8 cellular contexts compared by ENCODE assay signal in the genomic region with DNA sequence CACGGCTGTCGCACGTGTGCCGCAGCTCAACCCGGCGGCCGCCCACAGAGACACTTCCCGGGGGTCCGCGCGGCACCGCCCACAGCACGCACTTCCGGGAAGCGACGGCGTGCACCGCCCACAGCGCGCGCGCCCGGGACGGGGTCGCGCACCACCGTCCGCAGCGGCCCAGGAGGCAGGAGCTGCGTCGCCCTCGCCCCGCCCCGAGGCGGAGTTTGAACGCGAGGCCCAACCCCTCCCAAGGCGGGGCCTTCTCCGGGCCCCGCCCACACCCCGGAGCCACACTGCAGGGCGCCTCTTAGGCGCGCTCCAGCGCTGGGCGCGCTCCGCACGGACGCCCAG.
DNase-seq lines count a peak whose midpoint lies in the region; ATAC-seq and TF ChIP-seq lines count a peak whose summit lies in the region.
"Not testable (repeated sequence)": the region's sequence is repeated elsewhere in the genome, so short reads cannot be mapped to it uniquely, and the experiment has no call there.

No MANE protein-coding gene starts in this region.

- intact Hi-C loops in heart right ventricle (cut with DNase I); ovary (cut with DNase I): not testable (repeated sequence)

- not testable (repeated sequence) for H3K4me1 ChIP-seq in GM23248 (ENCODE audit: insufficient read depth); heart right ventricle; ovary (ENCODE audit: insufficient read depth)

- not testable (repeated sequence) for H2AFZ ChIP-seq in GM23248

- in situ Hi-C loops in GM23248 (cut with MboI): not testable (repeated sequence)

- H3K27ac ChIP-seq in GM23248, ovary: not testable (repeated sequence)
- peak overlapping the region in 1 of 10 donors; percentile 44 for H3K27ac ChIP-seq in heart right ventricle

- not testable (repeated sequence) for H3K9me2 ChIP-seq in GM23248 (ENCODE audit: insufficient read depth)

- not testable (repeated sequence) for H3K36me3 ChIP-seq in GM23248 (ENCODE audit: low read depth); heart right ventricle; ovary

- not testable (repeated sequence) for TF ChIP-seq POLR2A in ovary (IDR thresholded peaks at IDR 0.05)

- no CpG with 5 or more reads among the region's 50 CpGs for WGBS in GM23248 (ENCODE audit: low coverage in 1 of 2, low lambda C conversion rate in 2 of 2, missing lambda C conversion rate in 2 of 2), 2 experiments
- 0% methylated on average over 2 to 28 of the region's 50 CpGs for WGBS in heart right ventricle, 2 donors
- WGBS in ovary, 3 donors: 0% methylated on average over 27 of the region's 50 CpGs; no CpG with 5 or more reads in 2 of the 3 donors

- not testable (repeated sequence) for TF ChIP-seq EP300 in ovary (IDR thresholded peaks at IDR 0.05)

- not testable (repeated sequence) for H3K27me3 ChIP-seq in GM23248 (replicated peaks; ENCODE audit: insufficient read depth); heart right ventricle; ovary

- ATAC-seq in heart right ventricle: peak; percentile 100

- DNase-seq in EH (ENCODE audit: low read depth): peak; percentile 84
- peak; percentile 76 for DNase-seq in GM23248
- peak; percentile 71 for DNase-seq in HK-2 (ENCODE audit: unreplicated experiment)
- peak; percentile 93 for DNase-seq in activated CD4-positive, CD25-positive, alpha-beta regulatory T cell treated with anti-CD3 and anti-CD28 coated beads, Interleukin-2, amount 50 U/mL, for 72 hours
- peak; percentile 91 for DNase-seq in astrocyte of the hippocampus (ENCODE audit: low read depth, low spot score)
- peak; percentile 78 to 89 for DNase-seq in heart right ventricle
- DNase-seq in ovary: peak; percentile 83 to 96 (median 86)
- peak; percentile 89 for DNase-seq in stimulated activated CD8-positive, alpha-beta memory T cell treated with anti-CD3 and anti-CD28 coated beads, Interleukin-4, amount 100 ng/mL, for 48 hours

- H3K79me2 ChIP-seq in GM23248 (ENCODE audit: insufficient read depth): not testable (repeated sequence)

- not testable (repeated sequence) for H3K4me3 ChIP-seq in GM23248
- H3K4me3 ChIP-seq in heart right ventricle: peak overlapping the region in 8 of 10 donors; percentile 33 to 58 (median 51)
- peak overlapping the region; percentile 41 for H3K4me3 ChIP-seq in ovary

- not testable (repeated sequence) for H3K9me3 ChIP-seq in GM23248 (ENCODE audit: low read depth); heart right ventricle; ovary

- not testable (repeated sequence) for H3K4me2 ChIP-seq in GM23248 (ENCODE audit: unreplicated experiment)

- not testable (repeated sequence) for TF ChIP-seq CTCF in heart right ventricle (IDR thresholded peaks at IDR 0.05); ovary (IDR thresholded peaks at IDR 0.05)

- H3K9ac ChIP-seq in GM23248: not testable (repeated sequence)

- not testable (repeated sequence) for H3F3A ChIP-seq in GM23248 (ENCODE audit: insufficient read depth)

- H4K20me1 ChIP-seq in GM23248 (ENCODE audit: insufficient read depth): not testable (repeated sequence)
